Comparison of ENCODE assay signal across 17 cellular contexts in genomic region chr3:183370391-183370790, GRCh38. TPM values are rescaled to one million over a fixed set of nuclear protein-coding genes. Genes with fewer than 3 reads are reported as not detected.
DNase-seq lines count a peak whose midpoint lies in the region; ATAC-seq and TF ChIP-seq lines count a peak whose summit lies in the region.
"Had no signal": no experiment of that assay in that cellular context is flagged by ENCODE, and none has a peak within 500 bp of the region (broad histone marks: within the 10 kb centered on the region; RNA-seq: fewer than 3 reads in every experiment).

No MANE protein-coding gene starts in this region.

- H3K36me3 ChIP-seq in HCT116 (ENCODE audit: control insufficient read depth in 1 of 2, insufficient read depth in 2 of 2, low read length in 2 of 2) (no peaks in the 10 kb centered on the region), gastrocnemius medialis (no peaks in the 10 kb centered on the region)
- H3K36me3 ChIP-seq: cardiac muscle cell, neural progenitor cell, SJCRH30 had no signal

- peak overlapping the region; percentile 5 for H2AFZ ChIP-seq in HCT116 (ENCODE audit: low read depth, low read length, poor library complexity, severe bottlenecking)
- H2AFZ ChIP-seq: neural progenitor cell had no signal

- H3K27me3 Mint-ChIP-seq in activated T-helper 17 cell treated with anti-CD3 and anti-CD28 coated beads, Interleukin-2, amount 50 U/mL, for 72 hours = no peaks in the 10 kb centered on the region
- H3K27me3 Mint-ChIP-seq: activated CD8-positive, alpha-beta T cell treated with anti-CD3 and anti-CD28 coated beads for 36 hours; CD8-positive, alpha-beta memory T cell; stimulated activated naive CD8-positive, alpha-beta T cell treated with anti-CD3 and anti-CD28 coated beads, Interleukin-15, amount 100 ng/mL, for 72 hours had no signal

- no peaks in the 10 kb centered on the region for H3K9me3 ChIP-seq in HCT116 (ENCODE audit: control insufficient read depth in 1 of 2, insufficient read depth in 1 of 2, low read depth in 1 of 2, low read length in 2 of 2)
- no peaks in the 10 kb centered on the region for H3K9me3 ChIP-seq in gastrocnemius medialis
- H3K9me3 ChIP-seq: SJCRH30 had no signal

- H3K4me1 Mint-ChIP-seq in activated T-helper 17 cell treated with anti-CD3 and anti-CD28 coated beads, Interleukin-2, amount 50 U/mL, for 72 hours = peaks cover 26% of the 10 kb centered on the region
- H3K4me1 Mint-ChIP-seq: neural progenitor cell had no signal

- no peaks in the 10 kb centered on the region for H3K27me3 ChIP-seq in HCT116 (ENCODE audit: insufficient read depth, low read length)
- no peaks in the 10 kb centered on the region for H3K27me3 ChIP-seq in gastrocnemius medialis
- H3K27me3 ChIP-seq: cardiac muscle cell, neural progenitor cell, SJCRH30 had no signal

- peaks cover 10 to 26% of the 10 kb centered on the region in 2 experiments for H3K4me1 ChIP-seq in HCT116 (ENCODE audit: control insufficient read depth in 1 of 2, insufficient read depth in 2 of 2, low read length in 2 of 2)
- H3K4me1 ChIP-seq in gastrocnemius medialis = peaks cover 0 to 12% of the 10 kb centered on the region in 2 donors
- H3K4me1 ChIP-seq: neural progenitor cell had no signal

- H3K36me3 Mint-ChIP-seq in activated T-helper 17 cell treated with anti-CD3 and anti-CD28 coated beads, Interleukin-2, amount 50 U/mL, for 72 hours (ENCODE audit: low read depth) = peaks cover 21% of the 10 kb centered on the region
- H3K36me3 Mint-ChIP-seq: neural progenitor cell had no signal

- H3K4me2 ChIP-seq in HCT116 (ENCODE audit: low read length) = peak overlapping the region; percentile 85
- H3K4me2 ChIP-seq: neural progenitor cell had no signal

- in situ Hi-C loops in gastrocnemius medialis (cut with MboI; ENCODE audit: low sequenced_read_pairs in 4 of 4) = no loop called here

- H3K4me3 ChIP-seq in HCT116 (replicated peaks in 1 of 2; ENCODE audit: low read depth in 1 of 2, low read length in 2 of 2) (peak overlapping the region in 1 of 2 experiments; percentile 38; a peak in 2 of 4 replicates), gastrocnemius medialis (no peak overlapping the region)
- H3K4me3 ChIP-seq: cardiac muscle cell, neural progenitor cell, SJCRH30, skin epidermis had no signal

- H4K20me1 ChIP-seq in HCT116 (ENCODE audit: insufficient read depth) = no peaks in the 10 kb centered on the region

- RAD21 ChIA-PET in HCT116 (lab: Charles Lee; ENCODE audit: low non-redundant PET in 1 of 2, low total read pairs in 2 of 2, uncharacterized antibody in 2 of 2, unreplicated experiment in 2 of 2) = no interaction called here

- peak overlapping the region; percentile 40; the same call in 1 of the 2 replicates for H3K27ac ChIP-seq in HCT116 (ENCODE audit: low read depth, low read length)
- H3K27ac ChIP-seq in gastrocnemius medialis = peak overlapping the region; percentile 18 to 81 (median 76)
- H3K27ac ChIP-seq: cardiac muscle cell, neural progenitor cell, SJCRH30 had no signal

- H3K9me2 ChIP-seq in HCT116 (ENCODE audit: insufficient read depth) = no peaks in the 10 kb centered on the region

- TF ChIP-seq POLR2A in HCT116 (IDR thresholded peaks at IDR 0.05; ENCODE audit: borderline replicate concordance, extremely low read depth, insufficient read depth, insufficient read length) = no peak
- TF ChIP-seq POLR2A in gastrocnemius medialis (IDR thresholded peaks at IDR 0.05) = no peak
- no peak for TF ChIP-seq POLR2A in GM18505 (IDR thresholded peaks at IDR 0.05; ENCODE audit: borderline replicate concordance, extremely low read depth, insufficient read depth, insufficient read length)

- H3K79me2 ChIP-seq in HCT116 (ENCODE audit: insufficient read depth, low read length) = no peaks in the 10 kb centered on the region

- intact Hi-C loops in HCT116 (cut with micrococcal nuclease) = no loop called here
- intact Hi-C loops in gastrocnemius medialis (cut with DNase I; ENCODE audit: low total_unique reads) = loop anchor here (5.0 kb wide), 1 partner anchor 33 kb away; no protein-coding TSS in a partner anchor
- intact Hi-C loops in Right ventricle myocardium inferior (cut with DNase I) = no loop called here

- H3K9ac ChIP-seq in HCT116 (ENCODE audit: low read length) = peak overlapping the region; percentile 41; the same call in 1 of the 2 replicates
- H3K9ac ChIP-seq: neural progenitor cell had no signal

- no peak for TF ChIP-seq RAD21 in HCT116 (IDR thresholded peaks at IDR 0.05; ENCODE audit: low read depth)

- TF ChIP-seq CTCF in HCT116 (IDR thresholded peaks at IDR 0.05 in 2 of 3, conservative IDR thresholded peaks at IDR 0.05 in 1 of 3; ENCODE audit: borderline replicate concordance in 1 of 3, insufficient read depth in 1 of 3, low read depth in 2 of 3, low read length in 2 of 3) (no peak), gastrocnemius medialis (IDR thresholded peaks at IDR 0.05 in 4 of 5, conservative IDR thresholded peaks at IDR 0.05 in 1 of 5) (no peak), GM20000 (IDR thresholded peaks at IDR 0.05; ENCODE audit: extremely low read depth, missing control alignments) (no peak)

- H3K9me3 Mint-ChIP-seq in activated T-helper 17 cell treated with anti-CD3 and anti-CD28 coated beads, Interleukin-2, amount 50 U/mL, for 72 hours = no peaks in the 10 kb centered on the region
- H3K9me3 Mint-ChIP-seq: activated CD8-positive, alpha-beta T cell treated with anti-CD3 and anti-CD28 coated beads for 36 hours; CD8-positive, alpha-beta memory T cell; neural progenitor cell; stimulated activated naive CD8-positive, alpha-beta T cell treated with anti-CD3 and anti-CD28 coated beads, Interleukin-15, amount 100 ng/mL, for 72 hours had no signal

- CTCF ChIA-PET in HCT116 (lab: Charles Lee) = interaction anchor here (1.4 to 1.8 kb wide), 3 partner anchors 12 to 186 kb away, joined by 3 to 8 read pairs (median 8); no protein-coding TSS in a partner anchor

- no TSS peak for BruUV-seq in HCT116 (replicated peaks; lab: Mats Ljungman, UMichigan)

- no peak for ATAC-seq in HCT116
- ATAC-seq in activated T-helper 17 cell treated with anti-CD3 and anti-CD28 coated beads, Interleukin-2, amount 50 U/mL, for 72 hours (replicated peaks) = no peak
- no peak for ATAC-seq in gastrocnemius medialis
- ATAC-seq in GM18505 (IDR thresholded peaks at IDR 0.05; ENCODE audit: unreplicated experiment) = no peak
- no peak for ATAC-seq in Right ventricle myocardium inferior

- DNase-seq in HCT116 (ENCODE audit: low read depth, low spot score) (no peak), fibroblast of gingiva (ENCODE audit: low read depth) (peak; percentile 83), gastrocnemius medialis (no peak), GM20000 (ENCODE audit: low spot score) (no peak), Right ventricle myocardium inferior (ENCODE audit: missing footprints) (no peak)
- DNase-seq: CD8-positive, alpha-beta memory T cell; Kasumi-1; NCI-H2029 treated with DMSO at 0.1 percent for 48 hours; NCI-H774; stimulated activated naive CD8-positive, alpha-beta T cell treated with anti-CD3 and anti-CD28 coated beads, Interleukin-15, amount 100 ng/mL, for 72 hours had no signal

- H3K27ac Mint-ChIP-seq in activated T-helper 17 cell treated with anti-CD3 and anti-CD28 coated beads, Interleukin-2, amount 50 U/mL, for 72 hours = peak overlapping the region; percentile 84
- H3K27ac Mint-ChIP-seq: CD8-positive, alpha-beta memory T cell; neural progenitor cell had no signal

- peak overlapping the region; percentile 48 for H3K4me3 Mint-ChIP-seq in activated T-helper 17 cell treated with anti-CD3 and anti-CD28 coated beads, Interleukin-2, amount 50 U/mL, for 72 hours
- H3K4me3 Mint-ChIP-seq: activated CD8-positive, alpha-beta T cell treated with anti-CD3 and anti-CD28 coated beads for 36 hours; CD8-positive, alpha-beta memory T cell; neural progenitor cell; stimulated activated naive CD8-positive, alpha-beta T cell treated with anti-CD3 and anti-CD28 coated beads, Interleukin-15, amount 100 ng/mL, for 72 hours had no signal

- POLR2A ChIA-PET in HCT116 (lab: Charles Lee) = no interaction called here

TF ChIP-seq in HCT116, 20 proteins besides CTCF, POLR2A, EP300 and RAD21:
- no peak for TF ChIP-seq ZFX (IDR thresholded peaks at IDR 0.05)
- TF ChIP-seq FOSL1 (IDR thresholded peaks at IDR 0.05; ENCODE audit: low read depth) = no peak
- TF ChIP-seq YY1 (IDR thresholded peaks at IDR 0.05; ENCODE audit: extremely low read depth, insufficient replicate concordance, low read depth, low read length) = no peak
- no peak for TF ChIP-seq POLR2AphosphoS5 (IDR thresholded peaks at IDR 0.05; ENCODE audit: low read depth, low read length)
- TF ChIP-seq ZBTB33 (IDR thresholded peaks at IDR 0.05; ENCODE audit: extremely low read depth, insufficient replicate concordance, low read length) = no peak
- TF ChIP-seq EZH2 (IDR thresholded peaks at IDR 0.05) = no peak
- TF ChIP-seq CBX3 (IDR thresholded peaks at IDR 0.05; ENCODE audit: low read depth) = no peak
- TF ChIP-seq, protein P1, sequence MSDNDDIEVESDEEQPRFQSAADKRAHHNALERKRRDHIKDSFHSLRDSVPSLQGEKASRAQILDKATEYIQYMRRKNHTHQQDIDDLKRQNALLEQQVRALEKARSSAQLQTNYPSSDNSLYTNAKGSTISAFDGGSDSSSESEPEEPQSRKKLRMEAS (IDR thresholded peaks at IDR 0.05) = no peak

RNA-seq across cellular contexts. Expression of gene MCF2L2, which starts 58.0 kb away (rescaled TPM):
- total RNA-seq in HCT116 (2021; ENCODE audit: unreplicated experiment) (1.5 TPM), gastrocnemius medialis (under 1 TPM; 0.27 to 0.61 (median 0.46) TPM), Right ventricle myocardium inferior (0.22 TPM)
- 0.97 and 1.6 TPM in 2 replicates for polyA plus RNA-seq in HCT116 (2012)
- total RNA-seq in activated T-helper 17 cell treated with anti-CD3 and anti-CD28 coated beads, Interleukin-2, amount 50 U/mL, for 72 hours = 1 to 10 TPM; 9.0 to 10.0 TPM
